In genomic region chr10:102869290-102870198, GRCh38 we compare ENCODE assay signal across 1 cellular context.
A peak's percentile ranks its signal among the peaks of the same experiment; 100 is the strongest.
TF ChIP-seq lines count a peak whose summit lies in the region.

Gene AS3MT, plus strand, starts transcription at chr10:102869470. Its CDS starts 123 bp downstream, at chr10:102869593.

TF ChIP-seq in HepG2, 621 proteins besides CTCF, POLR2A, EP300 and RAD21 (continued from another document and continues in another):
- TF ChIP-seq STAT6 (CRISPR knock-in tag; IDR thresholded peaks at IDR 0.05; ENCODE audit: borderline replicate concordance) (no peak), ZNF264 (CRISPR knock-in tag; IDR thresholded peaks at IDR 0.05) (peak; percentile 26; the same call in 1 of the 2 replicates), ZNF350 (CRISPR knock-in tag; IDR thresholded peaks at IDR 0.05; ENCODE audit: borderline replicate concordance, low read depth) (peak; percentile 67), HNF4A (CRISPR knock-in tag; IDR thresholded peaks at IDR 0.05) (peak; percentile 69), ZNF430 (CRISPR knock-in tag; IDR thresholded peaks at IDR 0.05) (peak; percentile 70; the same call in 1 of the 2 replicates), POLR2AphosphoS2 (IDR thresholded peaks at IDR 0.05; ENCODE audit: low read depth, low read length) (no peak), ZNF205 (CRISPR knock-in tag; IDR thresholded peaks at IDR 0.05) (peak; percentile 60; the same call in 1 of the 2 replicates), SALL2 (CRISPR knock-in tag; IDR thresholded peaks at IDR 0.05) (peak; percentile 64; the same call in 1 of the 2 replicates), ZNF672 (CRISPR knock-in tag; IDR thresholded peaks at IDR 0.05) (no peak), HOXA5 (CRISPR knock-in tag; IDR thresholded peaks at IDR 0.05) (0 out of 2 replicates have a peak, but pooled peaks have one; percentile 44), ZNF180 (CRISPR knock-in tag; IDR thresholded peaks at IDR 0.05; ENCODE audit: borderline replicate concordance, low read depth) (no peak; the same call in 1 of the 2 replicates), GATAD1 (CRISPR knock-in tag; IDR thresholded peaks at IDR 0.05) (no peak), ZNF124 (CRISPR knock-in tag; IDR thresholded peaks at IDR 0.05) (no peak), ZNF570 (CRISPR knock-in tag; IDR thresholded peaks at IDR 0.05; ENCODE audit: borderline replicate concordance) (peak; percentile 81; the same call in 1 of the 2 replicates), PHF21A (CRISPR knock-in tag; IDR thresholded peaks at IDR 0.05) (no peak), ZSCAN29 (CRISPR knock-in tag; conservative IDR thresholded peaks at IDR 0.05) (peak; percentile 5; the same call in 1 of the 2 replicates), ZNF143 (CRISPR knock-in tag; IDR thresholded peaks at IDR 0.05) (peak; percentile 37; the same call in 1 of the 2 replicates), TBX2 (CRISPR knock-in tag; IDR thresholded peaks at IDR 0.05; ENCODE audit: borderline replicate concordance) (no peak), SP4 (CRISPR knock-in tag; IDR thresholded peaks at IDR 0.05) (no peak), PLRG1 (conservative IDR thresholded peaks at IDR 0.05) (no peak), IKZF5 (CRISPR knock-in tag; IDR thresholded peaks at IDR 0.05) (no peak), ZNF747 (CRISPR knock-in tag; IDR thresholded peaks at IDR 0.05; ENCODE audit: borderline replicate concordance) (no peak), ARNT2 (CRISPR knock-in tag; IDR thresholded peaks at IDR 0.05; ENCODE audit: low read depth) (no peak; the same call in 1 of the 2 replicates), ZNF547 (CRISPR knock-in tag; IDR thresholded peaks at IDR 0.05) (0 out of 2 replicates have a peak, but pooled peaks have one; percentile 50), ZNF274 (CRISPR knock-in tag; IDR thresholded peaks at IDR 0.05) (no peak), ZNF317 (CRISPR knock-in tag; IDR thresholded peaks at IDR 0.05) (peak; percentile 37; the same call in 1 of the 2 replicates), GATAD2A (CRISPR knock-in tag; IDR thresholded peaks at IDR 0.05) (peak; percentile 38; the same call in 1 of the 2 replicates), ZNF782 (CRISPR knock-in tag; IDR thresholded peaks at IDR 0.05; ENCODE audit: borderline replicate concordance) (0 out of 2 replicates have a peak, but pooled peaks have one; percentile 19), ZNF382 (CRISPR knock-in tag; IDR thresholded peaks at IDR 0.05; ENCODE audit: borderline replicate concordance) (no peak), RORA (CRISPR knock-in tag; IDR thresholded peaks at IDR 0.05) (no peak), PPARG (CRISPR knock-in tag; conservative IDR thresholded peaks at IDR 0.05) (no peak; the same call in 1 of the 2 replicates), HMGA1 (CRISPR knock-in tag; conservative IDR thresholded peaks at IDR 0.05) (no peak), ZBTB10 (CRISPR knock-in tag; IDR thresholded peaks at IDR 0.05; ENCODE audit: borderline replicate concordance) (no peak), AGO1 (IDR thresholded peaks at IDR 0.05; ENCODE audit: low read depth, low read length, poor library complexity, severe bottlenecking) (no peak), NR2C2 (CRISPR knock-in tag; IDR thresholded peaks at IDR 0.05; ENCODE audit: borderline replicate concordance) (peak; percentile 60), DRAP1 (CRISPR knock-in tag; IDR thresholded peaks at IDR 0.05) (no peak), ZNF598 (CRISPR knock-in tag; IDR thresholded peaks at IDR 0.05; ENCODE audit: borderline replicate concordance) (peak; percentile 58; the same call in 1 of the 2 replicates), MEF2D (CRISPR knock-in tag; IDR thresholded peaks at IDR 0.05) (no peak), ARID2 (CRISPR knock-in tag; IDR thresholded peaks at IDR 0.05; ENCODE audit: borderline replicate concordance) (no peak), PHB2 (IDR thresholded peaks at IDR 0.05; ENCODE audit: partially characterized antibody) (no peak), RBAK (CRISPR knock-in tag; IDR thresholded peaks at IDR 0.05) (no peak), PRPF4 (IDR thresholded peaks at IDR 0.05; ENCODE audit: low read depth, low read length, poor library complexity, severe bottlenecking) (no peak), ATF2 (CRISPR knock-in tag; IDR thresholded peaks at IDR 0.05) (no peak), HOXD1 (CRISPR knock-in tag; IDR thresholded peaks at IDR 0.05) (no peak), ZNF354B (CRISPR knock-in tag; IDR thresholded peaks at IDR 0.05) (no peak), SATB2 (CRISPR knock-in tag; IDR thresholded peaks at IDR 0.05) (no peak), FOXP4 (CRISPR knock-in tag; IDR thresholded peaks at IDR 0.05) (peak; percentile 24; the same call in 1 of the 2 replicates)
- TF ChIP-seq, protein P1, sequence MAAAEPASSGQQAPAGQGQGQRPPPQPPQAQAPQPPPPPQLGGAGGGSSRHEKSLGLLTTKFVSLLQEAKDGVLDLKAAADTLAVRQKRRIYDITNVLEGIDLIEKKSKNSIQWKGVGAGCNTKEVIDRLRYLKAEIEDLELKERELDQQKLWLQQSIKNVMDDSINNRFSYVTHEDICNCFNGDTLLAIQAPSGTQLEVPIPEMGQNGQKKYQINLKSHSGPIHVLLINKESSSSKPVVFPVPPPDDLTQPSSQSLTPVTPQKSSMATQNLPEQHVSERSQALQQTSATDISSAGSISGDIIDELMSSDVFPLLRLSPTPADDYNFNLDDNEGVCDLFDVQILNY (CRISPR knock-in tag; conservative IDR thresholded peaks at IDR 0.05), result peak; percentile 5; the same call in 1 of the 2 replicates
- TF ChIP-seq, protein P2, sequence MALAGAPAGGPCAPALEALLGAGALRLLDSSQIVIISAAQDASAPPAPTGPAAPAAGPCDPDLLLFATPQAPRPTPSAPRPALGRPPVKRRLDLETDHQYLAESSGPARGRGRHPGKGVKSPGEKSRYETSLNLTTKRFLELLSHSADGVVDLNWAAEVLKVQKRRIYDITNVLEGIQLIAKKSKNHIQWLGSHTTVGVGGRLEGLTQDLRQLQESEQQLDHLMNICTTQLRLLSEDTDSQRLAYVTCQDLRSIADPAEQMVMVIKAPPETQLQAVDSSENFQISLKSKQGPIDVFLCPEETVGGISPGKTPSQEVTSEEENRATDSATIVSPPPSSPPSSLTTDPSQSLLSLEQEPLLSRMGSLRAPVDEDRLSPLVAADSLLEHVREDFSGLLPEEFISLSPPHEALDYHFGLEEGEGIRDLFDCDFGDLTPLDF (CRISPR knock-in tag; IDR thresholded peaks at IDR 0.05), result peak; percentile 76
- TF ChIP-seq, protein P3, sequence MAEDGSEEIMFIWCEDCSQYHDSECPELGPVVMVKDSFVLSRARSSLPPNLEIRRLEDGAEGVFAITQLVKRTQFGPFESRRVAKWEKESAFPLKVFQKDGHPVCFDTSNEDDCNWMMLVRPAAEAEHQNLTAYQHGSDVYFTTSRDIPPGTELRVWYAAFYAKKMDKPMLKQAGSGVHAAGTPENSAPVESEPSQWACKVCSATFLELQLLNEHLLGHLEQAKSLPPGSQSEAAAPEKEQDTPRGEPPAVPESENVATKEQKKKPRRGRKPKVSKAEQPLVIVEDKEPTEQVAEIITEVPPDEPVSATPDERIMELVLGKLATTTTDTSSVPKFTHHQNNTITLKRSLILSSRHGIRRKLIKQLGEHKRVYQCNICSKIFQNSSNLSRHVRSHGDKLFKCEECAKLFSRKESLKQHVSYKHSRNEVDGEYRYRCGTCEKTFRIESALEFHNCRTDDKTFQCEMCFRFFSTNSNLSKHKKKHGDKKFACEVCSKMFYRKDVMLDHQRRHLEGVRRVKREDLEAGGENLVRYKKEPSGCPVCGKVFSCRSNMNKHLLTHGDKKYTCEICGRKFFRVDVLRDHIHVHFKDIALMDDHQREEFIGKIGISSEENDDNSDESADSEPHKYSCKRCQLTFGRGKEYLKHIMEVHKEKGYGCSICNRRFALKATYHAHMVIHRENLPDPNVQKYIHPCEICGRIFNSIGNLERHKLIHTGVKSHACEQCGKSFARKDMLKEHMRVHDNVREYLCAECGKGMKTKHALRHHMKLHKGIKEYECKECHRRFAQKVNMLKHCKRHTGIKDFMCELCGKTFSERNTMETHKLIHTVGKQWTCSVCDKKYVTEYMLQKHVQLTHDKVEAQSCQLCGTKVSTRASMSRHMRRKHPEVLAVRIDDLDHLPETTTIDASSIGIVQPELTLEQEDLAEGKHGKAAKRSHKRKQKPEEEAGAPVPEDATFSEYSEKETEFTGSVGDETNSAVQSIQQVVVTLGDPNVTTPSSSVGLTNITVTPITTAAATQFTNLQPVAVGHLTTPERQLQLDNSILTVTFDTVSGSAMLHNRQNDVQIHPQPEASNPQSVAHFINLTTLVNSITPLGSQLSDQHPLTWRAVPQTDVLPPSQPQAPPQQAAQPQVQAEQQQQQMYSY (CRISPR knock-in tag; IDR thresholded peaks at IDR 0.05), result no peak
- TF ChIP-seq, protein P4, sequence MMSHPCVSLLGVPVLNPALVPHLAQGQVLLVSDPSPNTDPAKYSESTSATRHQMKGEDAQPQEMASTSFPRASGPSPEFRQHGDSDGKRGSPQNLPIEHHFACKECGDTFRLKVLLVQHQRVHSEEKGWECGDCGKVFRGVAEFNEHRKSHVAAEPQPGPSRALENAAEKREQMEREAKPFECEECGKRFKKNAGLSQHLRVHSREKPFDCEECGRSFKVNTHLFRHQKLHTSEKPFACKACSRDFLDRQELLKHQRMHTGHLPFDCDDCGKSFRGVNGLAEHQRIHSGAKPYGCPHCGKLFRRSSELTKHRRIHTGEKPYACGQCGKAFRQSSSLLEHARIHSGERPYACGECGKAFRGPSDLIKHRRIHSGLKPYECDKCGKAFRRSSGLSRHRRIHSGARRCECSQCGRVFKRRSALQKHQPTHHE (CRISPR knock-in tag; IDR thresholded peaks at IDR 0.05; ENCODE audit: borderline replicate concordance), result 0 out of 2 replicates have a peak, but pooled peaks have one; percentile 53
